27 cellular contexts compared by ENCODE assay signal in the genomic region with DNA sequence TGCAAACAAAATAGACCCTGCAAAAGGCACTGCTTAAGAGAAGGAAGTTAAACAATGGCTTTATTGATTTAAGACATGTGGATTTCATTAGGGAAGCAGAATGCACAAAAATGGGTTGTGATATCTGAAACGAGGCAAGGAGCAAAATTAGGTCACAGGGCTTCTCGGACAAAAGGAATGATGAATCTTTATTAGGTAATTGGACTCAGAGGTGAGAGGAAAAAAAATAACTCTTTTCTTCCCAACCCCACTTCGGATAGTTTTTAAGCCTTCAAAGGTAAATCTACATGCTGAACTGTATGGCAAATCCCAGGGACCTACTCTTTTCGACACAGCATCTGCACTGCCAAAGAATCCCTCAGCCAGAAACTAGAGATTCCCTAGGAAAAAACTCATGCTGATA.
DNase-seq lines count a peak whose midpoint lies in the region; ATAC-seq, FAIRE-seq and TF ChIP-seq lines count a peak whose summit lies in the region.
"Had no signal": no experiment of that assay in that cellular context is flagged by ENCODE, and none has a peak within 500 bp of the region (broad histone marks: within the 10 kb centered on the region; RNA-seq: fewer than 3 reads in every experiment).

No MANE protein-coding gene starts in this region.

- H3K36me3 ChIP-seq in CD4-positive, CD25-positive, alpha-beta regulatory T cell (ENCODE audit: control insufficient read depth, insufficient read depth, low read length), result no peaks in the 10 kb centered on the region
- H3K36me3 ChIP-seq: HAP-1, heart left ventricle, lower lobe of right lung, tibial nerve, WERI-Rb-1 had no signal

- peaks cover 10% of the 10 kb centered on the region for H3K36me3 Mint-ChIP-seq in CD4-positive, CD25-positive, alpha-beta regulatory T cell
- no peaks in the 10 kb centered on the region for H3K36me3 Mint-ChIP-seq in type B pancreatic cell
- H3K36me3 Mint-ChIP-seq in stimulated activated memory B cell treated with anti-CD40 and anti-IgM and Interleukin-4, amounts not matched to agents 10 μg/mL and 1 μg/mL and 100 μg/mL, for 72 hours, result no peaks in the 10 kb centered on the region
- H3K36me3 Mint-ChIP-seq: IgD-negative memory B cell, immature natural killer cell had no signal

- H3K27ac ChIP-seq in CD4-positive, CD25-positive, alpha-beta regulatory T cell (ENCODE audit: insufficient read depth, low read length, poor library complexity, severe bottlenecking), result no peak overlapping the region
- H3K27ac ChIP-seq: lower lobe of right lung, psoas muscle, tibial nerve, WERI-Rb-1 had no signal

- no peak for ATAC-seq in CD4-positive, CD25-positive, alpha-beta regulatory T cell (ENCODE audit: low read depth in 2 of 2)
- ATAC-seq in stimulated activated memory B cell treated with anti-CD40 and anti-IgM and Interleukin-4, amounts not matched to agents 10 μg/mL and 1 μg/mL and 100 μg/mL, for 72 hours, result no peak
- ATAC-seq: lower lobe of right lung, psoas muscle, T-helper 17 cell had no signal

- peaks cover 43% of the 10 kb centered on the region for H3K4me1 ChIP-seq in CD4-positive, CD25-positive, alpha-beta regulatory T cell (ENCODE audit: control insufficient read depth, insufficient read depth, low read length, poor library complexity, severe bottlenecking)
- H3K4me1 ChIP-seq: HAP-1, psoas muscle had no signal

- H3K4me3 ChIP-seq in CD4-positive, CD25-positive, alpha-beta regulatory T cell (ENCODE audit: low read depth, low read length), result peak overlapping the region; percentile 13
- H3K4me3 ChIP-seq in astrocyte of the cerebellum (ENCODE audit: low read depth, low read length) (no peak overlapping the region), foreskin fibroblast (ENCODE audit: low read depth in 1 of 2, low read length in 2 of 2) (no peak overlapping the region)
- H3K4me3 ChIP-seq: HAP-1, heart left ventricle, lower lobe of right lung, psoas muscle, tibial nerve had no signal

- H3K9me3 ChIP-seq in CD4-positive, CD25-positive, alpha-beta regulatory T cell (ENCODE audit: control insufficient read depth in 2 of 2, low read length in 2 of 2), result no peaks in the 10 kb centered on the region
- H3K9me3 ChIP-seq: HAP-1, heart left ventricle, lower lobe of right lung, psoas muscle, tibial nerve had no signal

- in situ Hi-C loops in astrocyte of the cerebellum (cut with HindIII; ENCODE audit: low sequenced_read_pairs), result no loop called here

- H3K27ac Mint-ChIP-seq in CD4-positive, CD25-positive, alpha-beta regulatory T cell, result no peak overlapping the region
- no peak overlapping the region for H3K27ac Mint-ChIP-seq in type B pancreatic cell
- H3K27ac Mint-ChIP-seq in stimulated activated memory B cell treated with anti-CD40 and anti-IgM and Interleukin-4, amounts not matched to agents 10 μg/mL and 1 μg/mL and 100 μg/mL, for 72 hours, result no peak overlapping the region
- H3K27ac Mint-ChIP-seq: activated CD4-positive, alpha-beta memory T cell treated with anti-CD3 and anti-CD28 coated beads, Interleukin-2, amount 10 ng/mL, durations not matched to agents 7 days and 5 days; CD8-positive, alpha-beta memory T cell; IgD-negative memory B cell; immature natural killer cell; stimulated activated naive CD8-positive, alpha-beta T cell treated with anti-CD3 and anti-CD28 coated beads, Interleukin-15, Interleukin-2, amounts not matched to agents 100 ng/mL and 50 ng/mL, for 24 hours; T-helper 17 cell had no signal

- no peak for FAIRE-seq in HTR-8/SVneo (lab: Jason Lieb, UNC)
- FAIRE-seq: small intestine had no signal

- peaks cover 0 to 6% (median 3%) of the 10 kb centered on the region in 7 donors for H3K9me3 Mint-ChIP-seq in CD4-positive, CD25-positive, alpha-beta regulatory T cell
- peaks cover 13% of the 10 kb centered on the region for H3K9me3 Mint-ChIP-seq in type B pancreatic cell
- H3K9me3 Mint-ChIP-seq in stimulated activated memory B cell treated with anti-CD40 and anti-IgM and Interleukin-4, amounts not matched to agents 10 μg/mL and 1 μg/mL and 100 μg/mL, for 72 hours, result no peaks in the 10 kb centered on the region
- H3K9me3 Mint-ChIP-seq: CD8-positive, alpha-beta memory T cell; IgD-negative memory B cell; immature natural killer cell had no signal

- TF ChIP-seq CTCF in astrocyte of the cerebellum (IDR thresholded peaks at IDR 0.05; ENCODE audit: low read depth, low read length, missing control alignments) (no peak), foreskin fibroblast (IDR thresholded peaks at IDR 0.05; ENCODE audit: low read depth, low read length) (no peak), type B pancreatic cell (conservative IDR thresholded peaks at IDR 0.05) (no peak)

- H3K4me3 Mint-ChIP-seq in CD4-positive, CD25-positive, alpha-beta regulatory T cell, result no peak overlapping the region
- H3K4me3 Mint-ChIP-seq in type B pancreatic cell, result no peak overlapping the region
- no peak overlapping the region for H3K4me3 Mint-ChIP-seq in stimulated activated memory B cell treated with anti-CD40 and anti-IgM and Interleukin-4, amounts not matched to agents 10 μg/mL and 1 μg/mL and 100 μg/mL, for 72 hours
- H3K4me3 Mint-ChIP-seq: activated CD4-positive, alpha-beta memory T cell treated with anti-CD3 and anti-CD28 coated beads, Interleukin-2, amount 10 ng/mL, durations not matched to agents 7 days and 5 days; CD8-positive, alpha-beta memory T cell; IgD-negative memory B cell; immature natural killer cell; stimulated activated naive CD8-positive, alpha-beta T cell treated with anti-CD3 and anti-CD28 coated beads, Interleukin-15, Interleukin-2, amounts not matched to agents 100 ng/mL and 50 ng/mL, for 24 hours; T-helper 17 cell had no signal

- H3K27me3 Mint-ChIP-seq in CD4-positive, CD25-positive, alpha-beta regulatory T cell, result no peaks in the 10 kb centered on the region
- no peaks in the 10 kb centered on the region for H3K27me3 Mint-ChIP-seq in type B pancreatic cell
- H3K27me3 Mint-ChIP-seq in stimulated activated memory B cell treated with anti-CD40 and anti-IgM and Interleukin-4, amounts not matched to agents 10 μg/mL and 1 μg/mL and 100 μg/mL, for 72 hours, result no peaks in the 10 kb centered on the region
- H3K27me3 Mint-ChIP-seq: activated CD4-positive, alpha-beta memory T cell treated with anti-CD3 and anti-CD28 coated beads, Interleukin-2, amount 10 ng/mL, durations not matched to agents 7 days and 5 days; CD8-positive, alpha-beta memory T cell; IgD-negative memory B cell; stimulated activated naive CD8-positive, alpha-beta T cell treated with anti-CD3 and anti-CD28 coated beads, Interleukin-15, Interleukin-2, amounts not matched to agents 100 ng/mL and 50 ng/mL, for 24 hours; T-helper 17 cell had no signal

- no peak for DNase-seq in CD4-positive, CD25-positive, alpha-beta regulatory T cell
- DNase-seq in HS-5 (ENCODE audit: low read depth) (peak; percentile 11), astrocyte of the cerebellum (ENCODE audit: low read depth) (peak; percentile 33), foreskin fibroblast (peak; percentile 68 to 83), type B pancreatic cell (ENCODE audit: extremely low spot score, unreplicated experiment) (no peak), NCI-H2107 (lab: John Stamatoyannopoulos, UW) (no peak), HTR-8/SVneo (ENCODE audit: insufficient read length, low spot score) (no peak)
- DNase-seq: activated CD4-positive, alpha-beta memory T cell treated with anti-CD3 and anti-CD28 coated beads, Interleukin-2, amount 10 ng/mL, durations not matched to agents 7 days and 5 days; activated T-cell treated with anti-CD3 and anti-CD28 coated beads for 4 hours; CD8-positive, alpha-beta memory T cell; cerebellar nuclear complex; heart left ventricle; immature natural killer cell; lower lobe of right lung; NCI-H1436; NCI-H774; psoas muscle; SIG-M5; small intestine; stimulated activated CD4-positive, alpha-beta T cell treated with anti-CD3 and anti-CD28 coated beads, Interleukin-2, amount 100 ng/mL, for 48 hours; T-helper 17 cell; WERI-Rb-1 had no signal

- H3K4me1 Mint-ChIP-seq in CD4-positive, CD25-positive, alpha-beta regulatory T cell, result peaks cover 11 to 59% (median 40%) of the 10 kb centered on the region in 4 donors
- peaks cover 22% of the 10 kb centered on the region for H3K4me1 Mint-ChIP-seq in type B pancreatic cell (ENCODE audit: unreplicated experiment)
- peaks cover 17% of the 10 kb centered on the region for H3K4me1 Mint-ChIP-seq in stimulated activated memory B cell treated with anti-CD40 and anti-IgM and Interleukin-4, amounts not matched to agents 10 μg/mL and 1 μg/mL and 100 μg/mL, for 72 hours

- H3K27me3 ChIP-seq in CD4-positive, CD25-positive, alpha-beta regulatory T cell (ENCODE audit: control insufficient read depth, insufficient read depth, low read length), result no peaks in the 10 kb centered on the region
- H3K27me3 ChIP-seq: tibial nerve had no signal

Comparison
In these comparisons a context has a peak if more than half of its experiments do, and no peak if none do; other contexts are left out.
1. DNase-seq: peak in HS-5 (single experiment), astrocyte of the cerebellum (single experiment) and foreskin fibroblast (2 of 2); none in CD4-positive, CD25-positive, alpha-beta regulatory T cell (0 of 3), type B pancreatic cell (single experiment), NCI-H2107 (single experiment) and HTR-8/SVneo (single experiment).